In genomic region chr16:3134338-3135119, GRCh38 we compare ENCODE assay signal across 1 cellular context.
TF ChIP-seq lines count a peak whose summit lies in the region.

ZNF213 (plus strand) TSS chr16:3135029; CDS start chr16:3137281, 2,252 bp downstream.

TF ChIP-seq in GM23338, 12 proteins besides CTCF, POLR2A, EP300 and RAD21:
- no peak for TF ChIP-seq STAT1 (IDR thresholded peaks at IDR 0.05; ENCODE audit: unreplicated experiment)
- TF ChIP-seq, protein P1, sequence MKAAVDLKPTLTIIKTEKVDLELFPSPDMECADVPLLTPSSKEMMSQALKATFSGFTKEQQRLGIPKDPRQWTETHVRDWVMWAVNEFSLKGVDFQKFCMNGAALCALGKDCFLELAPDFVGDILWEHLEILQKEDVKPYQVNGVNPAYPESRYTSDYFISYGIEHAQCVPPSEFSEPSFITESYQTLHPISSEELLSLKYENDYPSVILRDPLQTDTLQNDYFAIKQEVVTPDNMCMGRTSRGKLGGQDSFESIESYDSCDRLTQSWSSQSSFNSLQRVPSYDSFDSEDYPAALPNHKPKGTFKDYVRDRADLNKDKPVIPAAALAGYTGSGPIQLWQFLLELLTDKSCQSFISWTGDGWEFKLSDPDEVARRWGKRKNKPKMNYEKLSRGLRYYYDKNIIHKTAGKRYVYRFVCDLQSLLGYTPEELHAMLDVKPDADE (IDR thresholded peaks at IDR 0.05): peak; percentile 84
- no peak for TF ChIP-seq ZNF114 (CRISPR knock-in tag; IDR thresholded peaks at IDR 0.05)
- no peak for TF ChIP-seq ZNF331 (CRISPR knock-in tag; IDR thresholded peaks at IDR 0.05; ENCODE audit: low read depth)
- TF ChIP-seq CREB1 (CRISPR knock-in tag; IDR thresholded peaks at IDR 0.05; ENCODE audit: low read depth): peak; percentile 94
- TF ChIP-seq EZH2 (IDR thresholded peaks at IDR 0.05; ENCODE audit: low read depth, unreplicated experiment): no peak
- no peak for TF ChIP-seq EZH2phosphoT487 (IDR thresholded peaks at IDR 0.05; ENCODE audit: unreplicated experiment)
- TF ChIP-seq POLR2AphosphoS5 (IDR thresholded peaks at IDR 0.05; ENCODE audit: low read depth): peak; percentile 77
- TF ChIP-seq, protein P2, sequence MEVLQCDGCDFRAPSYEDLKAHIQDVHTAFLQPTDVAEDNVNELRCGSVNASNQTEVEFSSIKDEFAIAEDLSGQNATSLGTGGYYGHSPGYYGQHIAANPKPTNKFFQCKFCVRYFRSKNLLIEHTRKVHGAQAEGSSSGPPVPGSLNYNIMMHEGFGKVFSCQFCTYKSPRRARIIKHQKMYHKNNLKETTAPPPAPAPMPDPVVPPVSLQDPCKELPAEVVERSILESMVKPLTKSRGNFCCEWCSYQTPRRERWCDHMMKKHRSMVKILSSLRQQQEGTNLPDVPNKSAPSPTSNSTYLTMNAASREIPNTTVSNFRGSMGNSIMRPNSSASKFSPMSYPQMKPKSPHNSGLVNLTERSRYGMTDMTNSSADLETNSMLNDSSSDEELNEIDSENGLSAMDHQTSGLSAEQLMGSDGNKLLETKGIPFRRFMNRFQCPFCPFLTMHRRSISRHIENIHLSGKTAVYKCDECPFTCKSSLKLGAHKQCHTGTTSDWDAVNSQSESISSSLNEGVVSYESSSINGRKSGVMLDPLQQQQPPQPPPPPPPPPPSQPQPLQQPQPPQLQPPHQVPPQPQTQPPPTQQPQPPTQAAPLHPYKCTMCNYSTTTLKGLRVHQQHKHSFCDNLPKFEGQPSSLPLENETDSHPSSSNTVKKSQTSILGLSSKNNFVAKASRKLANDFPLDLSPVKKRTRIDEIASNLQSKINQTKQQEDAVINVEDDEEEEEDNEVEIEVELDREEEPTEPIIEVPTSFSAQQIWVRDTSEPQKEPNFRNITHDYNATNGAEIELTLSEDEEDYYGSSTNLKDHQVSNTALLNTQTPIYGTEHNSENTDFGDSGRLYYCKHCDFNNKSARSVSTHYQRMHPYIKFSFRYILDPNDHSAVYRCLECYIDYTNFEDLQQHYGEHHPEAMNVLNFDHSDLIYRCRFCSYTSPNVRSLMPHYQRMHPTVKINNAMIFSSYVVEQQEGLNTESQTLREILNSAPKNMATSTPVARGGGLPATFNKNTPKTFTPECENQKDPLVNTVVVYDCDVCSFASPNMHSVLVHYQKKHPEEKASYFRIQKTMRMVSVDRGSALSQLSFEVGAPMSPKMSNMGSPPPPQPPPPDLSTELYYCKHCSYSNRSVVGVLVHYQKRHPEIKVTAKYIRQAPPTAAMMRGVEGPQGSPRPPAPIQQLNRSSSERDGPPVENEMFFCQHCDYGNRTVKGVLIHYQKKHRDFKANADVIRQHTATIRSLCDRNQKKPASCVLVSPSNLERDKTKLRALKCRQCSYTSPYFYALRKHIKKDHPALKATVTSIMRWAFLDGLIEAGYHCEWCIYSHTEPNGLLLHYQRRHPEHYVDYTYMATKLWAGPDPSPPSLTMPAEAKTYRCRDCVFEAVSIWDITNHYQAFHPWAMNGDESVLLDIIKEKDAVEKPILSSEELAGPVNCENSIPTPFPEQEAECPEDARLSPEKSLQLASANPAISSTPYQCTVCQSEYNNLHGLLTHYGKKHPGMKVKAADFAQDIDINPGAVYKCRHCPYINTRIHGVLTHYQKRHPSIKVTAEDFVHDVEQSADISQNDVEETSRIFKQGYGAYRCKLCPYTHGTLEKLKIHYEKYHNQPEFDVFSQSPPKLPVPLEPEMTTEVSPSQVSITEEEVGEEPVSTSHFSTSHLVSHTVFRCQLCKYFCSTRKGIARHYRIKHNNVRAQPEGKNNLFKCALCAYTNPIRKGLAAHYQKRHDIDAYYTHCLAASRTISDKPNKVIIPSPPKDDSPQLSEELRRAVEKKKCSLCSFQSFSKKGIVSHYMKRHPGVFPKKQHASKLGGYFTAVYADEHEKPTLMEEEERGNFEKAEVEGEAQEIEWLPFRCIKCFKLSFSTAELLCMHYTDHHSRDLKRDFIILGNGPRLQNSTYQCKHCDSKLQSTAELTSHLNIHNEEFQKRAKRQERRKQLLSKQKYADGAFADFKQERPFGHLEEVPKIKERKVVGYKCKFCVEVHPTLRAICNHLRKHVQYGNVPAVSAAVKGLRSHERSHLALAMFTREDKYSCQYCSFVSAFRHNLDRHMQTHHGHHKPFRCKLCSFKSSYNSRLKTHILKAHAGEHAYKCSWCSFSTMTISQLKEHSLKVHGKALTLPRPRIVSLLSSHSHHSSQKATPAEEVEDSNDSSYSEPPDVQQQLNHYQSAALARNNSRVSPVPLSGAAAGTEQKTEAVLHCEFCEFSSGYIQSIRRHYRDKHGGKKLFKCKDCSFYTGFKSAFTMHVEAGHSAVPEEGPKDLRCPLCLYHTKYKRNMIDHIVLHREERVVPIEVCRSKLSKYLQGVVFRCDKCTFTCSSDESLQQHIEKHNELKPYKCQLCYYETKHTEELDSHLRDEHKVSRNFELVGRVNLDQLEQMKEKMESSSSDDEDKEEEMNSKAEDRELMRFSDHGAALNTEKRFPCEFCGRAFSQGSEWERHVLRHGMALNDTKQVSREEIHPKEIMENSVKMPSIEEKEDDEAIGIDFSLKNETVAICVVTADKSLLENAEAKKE (CRISPR knock-in tag; IDR thresholded peaks at IDR 0.05): no peak
- TF ChIP-seq JUNB (IDR thresholded peaks at IDR 0.05; ENCODE audit: unreplicated experiment): no peak
- no peak for TF ChIP-seq NANOG (IDR thresholded peaks at IDR 0.05; ENCODE audit: borderline replicate concordance)
- TF ChIP-seq, protein P3, sequence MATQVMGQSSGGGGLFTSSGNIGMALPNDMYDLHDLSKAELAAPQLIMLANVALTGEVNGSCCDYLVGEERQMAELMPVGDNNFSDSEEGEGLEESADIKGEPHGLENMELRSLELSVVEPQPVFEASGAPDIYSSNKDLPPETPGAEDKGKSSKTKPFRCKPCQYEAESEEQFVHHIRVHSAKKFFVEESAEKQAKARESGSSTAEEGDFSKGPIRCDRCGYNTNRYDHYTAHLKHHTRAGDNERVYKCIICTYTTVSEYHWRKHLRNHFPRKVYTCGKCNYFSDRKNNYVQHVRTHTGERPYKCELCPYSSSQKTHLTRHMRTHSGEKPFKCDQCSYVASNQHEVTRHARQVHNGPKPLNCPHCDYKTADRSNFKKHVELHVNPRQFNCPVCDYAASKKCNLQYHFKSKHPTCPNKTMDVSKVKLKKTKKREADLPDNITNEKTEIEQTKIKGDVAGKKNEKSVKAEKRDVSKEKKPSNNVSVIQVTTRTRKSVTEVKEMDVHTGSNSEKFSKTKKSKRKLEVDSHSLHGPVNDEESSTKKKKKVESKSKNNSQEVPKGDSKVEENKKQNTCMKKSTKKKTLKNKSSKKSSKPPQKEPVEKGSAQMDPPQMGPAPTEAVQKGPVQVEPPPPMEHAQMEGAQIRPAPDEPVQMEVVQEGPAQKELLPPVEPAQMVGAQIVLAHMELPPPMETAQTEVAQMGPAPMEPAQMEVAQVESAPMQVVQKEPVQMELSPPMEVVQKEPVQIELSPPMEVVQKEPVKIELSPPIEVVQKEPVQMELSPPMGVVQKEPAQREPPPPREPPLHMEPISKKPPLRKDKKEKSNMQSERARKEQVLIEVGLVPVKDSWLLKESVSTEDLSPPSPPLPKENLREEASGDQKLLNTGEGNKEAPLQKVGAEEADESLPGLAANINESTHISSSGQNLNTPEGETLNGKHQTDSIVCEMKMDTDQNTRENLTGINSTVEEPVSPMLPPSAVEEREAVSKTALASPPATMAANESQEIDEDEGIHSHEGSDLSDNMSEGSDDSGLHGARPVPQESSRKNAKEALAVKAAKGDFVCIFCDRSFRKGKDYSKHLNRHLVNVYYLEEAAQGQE (IDR thresholded peaks at IDR 0.05; ENCODE audit: unreplicated experiment): no peak
